ENCODE assay signal across 12 cellular contexts in genomic region chr22:28837640-28838039, GRCh38. TPM values are rescaled to one million over a fixed set of nuclear protein-coding genes. Genes with fewer than 3 reads are reported as not detected.
DNase-seq lines count a peak whose midpoint lies in the region; ATAC-seq and TF ChIP-seq lines count a peak whose summit lies in the region.
"Had no signal": no experiment of that assay in that cellular context is flagged by ENCODE, and none has a peak within 500 bp of the region (broad histone marks: within the 10 kb centered on the region; RNA-seq: fewer than 3 reads in every experiment).

No MANE protein-coding gene starts in this region.

- H4K20me1 ChIP-seq in DND-41 (ENCODE audit: insufficient read depth, low read length) (no peaks in the 10 kb centered on the region), Loucy (ENCODE audit: insufficient read depth, low read length, poor library complexity, severe bottlenecking) (no peaks in the 10 kb centered on the region)

- H3K27me3 ChIP-seq in DND-41 (ENCODE audit: insufficient read depth, low read length, poor library complexity) (no peaks in the 10 kb centered on the region), Loucy (ENCODE audit: insufficient read depth, low read length, poor library complexity, severe bottlenecking) (no peaks in the 10 kb centered on the region), mesendoderm (ENCODE audit: insufficient read depth, low read length, poor library complexity) (no peaks in the 10 kb centered on the region), spleen (replicated peaks in 1 of 7) (no peaks in the 10 kb centered on the region)
- H3K27me3 ChIP-seq: BE2C had no signal

- H3K56ac ChIP-seq in mesendoderm (ENCODE audit: low read length) = no peak overlapping the region

- H3K9me2 ChIP-seq in Loucy (replicated peaks; ENCODE audit: low read depth, low read length) = no peaks in the 10 kb centered on the region

- WGBS in mesendoderm (ENCODE audit: extremely low coverage, insufficient coverage, low lambda C conversion rate) = no CpG with 5 or more reads among the region's 6 CpGs
- WGBS in spleen, 5 donors = 78 to 91% (median 88%) methylated on average over 6 of the region's 6 CpGs

- no peaks in the 10 kb centered on the region for H3F3A ChIP-seq in Loucy (ENCODE audit: low read depth)

- no peaks in the 10 kb centered on the region for H3K79me1 ChIP-seq in mesendoderm (ENCODE audit: low read length)

- no peak overlapping the region for H2AK5ac ChIP-seq in mesendoderm (ENCODE audit: low read length)

- H2AFZ ChIP-seq in DND-41 (ENCODE audit: low read depth, low read length) = no peak overlapping the region
- no peak overlapping the region for H2AFZ ChIP-seq in Loucy (ENCODE audit: low read length)

- no peak for TF ChIP-seq POLR2A in spleen (IDR thresholded peaks at IDR 0.05)

- DNase-seq in DND-41 = peak; percentile 49
- DNase-seq in mesendoderm = peak; percentile 12
- DNase-seq in spleen = peak; percentile 31
- DNase-seq in SIG-M5 (lab: John Stamatoyannopoulos, UW) = no peak
- no peak for DNase-seq in kidney tubule cell (ENCODE audit: low spot score)
- no peak for DNase-seq in NCI-H1048 (lab: John Stamatoyannopoulos, UW)
- DNase-seq: BE2C; Caco-2; CD8-positive, alpha-beta memory T cell had no signal

- H3K4me3 ChIP-seq in DND-41 (ENCODE audit: low read depth in 1 of 2, low read length in 2 of 2) (no peak overlapping the region), Loucy (ENCODE audit: low read length, poor library complexity, severe bottlenecking) (no peak overlapping the region), mesendoderm (ENCODE audit: low read length) (no peak overlapping the region), spleen (no peak overlapping the region)

- ATAC-seq in DND-41 (ENCODE audit: insufficient read depth, low read depth) = peak; percentile 80
- ATAC-seq: HCT116 had no signal

- H3K9me3 ChIP-seq in DND-41 (ENCODE audit: insufficient read depth, low read length, severe bottlenecking) = no peaks in the 10 kb centered on the region
- H3K9me3 ChIP-seq in Loucy (ENCODE audit: insufficient read depth, low read depth, low read length) = no peaks in the 10 kb centered on the region
- H3K9me3 ChIP-seq in spleen = no peaks in the 10 kb centered on the region
- H3K9me3 ChIP-seq: BE2C, Caco-2 had no signal

- no peaks in the 10 kb centered on the region for H3K79me2 ChIP-seq in DND-41 (ENCODE audit: insufficient read depth, low read length)
- no peaks in the 10 kb centered on the region for H3K79me2 ChIP-seq in Loucy (ENCODE audit: insufficient read depth, low read length)
- no peaks in the 10 kb centered on the region for H3K79me2 ChIP-seq in mesendoderm (ENCODE audit: control insufficient read depth, insufficient read depth, low read length)

- H3K4me2 ChIP-seq in DND-41 (ENCODE audit: insufficient read depth, low read length) (no peak overlapping the region), Loucy (ENCODE audit: low read depth, low read length, poor library complexity, severe bottlenecking) (peak overlapping the region; percentile 43), mesendoderm (ENCODE audit: low read length) (no peak overlapping the region)

- no peak overlapping the region for H2BK15ac ChIP-seq in mesendoderm (replicated peaks; ENCODE audit: low read depth)

- H2BK5ac ChIP-seq in mesendoderm (ENCODE audit: low read length) = no peak overlapping the region

- no peak overlapping the region for H2BK120ac ChIP-seq in mesendoderm (ENCODE audit: low read depth, low read length)

- H4K8ac ChIP-seq in mesendoderm (ENCODE audit: low read depth, low read length) = no peak overlapping the region

- no peak for TF ChIP-seq CTCF in DND-41 (IDR thresholded peaks at IDR 0.05; ENCODE audit: borderline replicate concordance, extremely low read depth, low read length, poor library complexity, severe bottlenecking)
- TF ChIP-seq CTCF in Loucy (conservative IDR thresholded peaks at IDR 0.05; ENCODE audit: low read length) = no peak
- TF ChIP-seq CTCF in spleen (IDR thresholded peaks at IDR 0.05 in 8 of 11, conservative IDR thresholded peaks at IDR 0.05 in 3 of 11) = no peak

- H3K18ac ChIP-seq in mesendoderm (ENCODE audit: low read length) = no peak overlapping the region

- no peak overlapping the region for H3K4ac ChIP-seq in mesendoderm (ENCODE audit: low read depth, low read length)

- no peak overlapping the region for H3K23ac ChIP-seq in mesendoderm (ENCODE audit: low read length)

- H4K5ac ChIP-seq in mesendoderm (ENCODE audit: low read length) = no peak overlapping the region

- intact Hi-C loops in spleen (cut with DNase I; ENCODE audit: low total_unique reads) = no loop called here

- H3K27ac ChIP-seq in DND-41 (ENCODE audit: low read length) (no peak overlapping the region), mesendoderm (ENCODE audit: low read depth, low read length) (no peak overlapping the region), spleen (no peak overlapping the region)
- H3K27ac ChIP-seq: HL-60 had no signal

- H3K9ac ChIP-seq in DND-41 (ENCODE audit: low read depth, low read length) (no peak overlapping the region), Loucy (ENCODE audit: low read depth, low read length, poor library complexity, severe bottlenecking) (no peak overlapping the region), mesendoderm (ENCODE audit: low read length) (no peak overlapping the region)

- H3K4me1 ChIP-seq in DND-41 (ENCODE audit: insufficient read depth, low read length) (peaks cover 10% of the 10 kb centered on the region), Loucy (ENCODE audit: insufficient read depth, low read length, poor library complexity, severe bottlenecking) (peaks cover 22% of the 10 kb centered on the region), mesendoderm (ENCODE audit: control insufficient read depth, low read depth, low read length) (no peaks in the 10 kb centered on the region), spleen (no peaks in the 10 kb centered on the region)
- H3K4me1 ChIP-seq: BE2C, Caco-2 had no signal

- H3K36me3 ChIP-seq in DND-41 (ENCODE audit: insufficient read depth, low read length) (peaks cover 3% of the 10 kb centered on the region; the same call in 1 of the 2 replicates), Loucy (ENCODE audit: insufficient read depth, low read length) (no peaks in the 10 kb centered on the region), mesendoderm (ENCODE audit: control insufficient read depth, insufficient read depth, low read length) (no peaks in the 10 kb centered on the region), spleen (peaks cover 0 to 2% (median 0%) of the 10 kb centered on the region in 6 donors)
- H3K36me3 ChIP-seq: BE2C had no signal

RNA-seq across cellular contexts. Expression of gene XBP1, which starts 37.3 kb away (rescaled TPM):
- polyA plus RNA-seq in mesendoderm (2013, experiment 1 of 2) = 129 TPM
- polyA plus RNA-seq in mesendoderm (2013, experiment 2 of 2) = 129 TPM
- 100 to 1,000 TPM; 136 to 703 (median 251) TPM for total RNA-seq in spleen
- polyA plus RNA-seq in spleen = 10 to 100 TPM; 26.8 to 53.8 (median 47.0) TPM

RNA-seq across cellular contexts. Expression of gene ZNRF3, which starts 45.7 kb away (rescaled TPM):
- polyA plus RNA-seq in mesendoderm (2013, experiment 1 of 2) = 12.2 TPM
- 11.9 TPM for polyA plus RNA-seq in mesendoderm (2013, experiment 2 of 2)
- 1 to 10 TPM; 1.9 to 4.5 (median 3.4) TPM for total RNA-seq in spleen
- under 1 TPM; 0.15 to 0.51 (median 0.30) TPM for polyA plus RNA-seq in spleen

Comparison
In these comparisons a context has a peak if more than half of its experiments do, and no peak if none do; other contexts are left out.
1. DNase-seq: peak in DND-41 (single experiment), mesendoderm (single experiment) and spleen (single experiment); none in SIG-M5 (single experiment), kidney tubule cell (single experiment) and NCI-H1048 (single experiment).